In the genomic region with DNA sequence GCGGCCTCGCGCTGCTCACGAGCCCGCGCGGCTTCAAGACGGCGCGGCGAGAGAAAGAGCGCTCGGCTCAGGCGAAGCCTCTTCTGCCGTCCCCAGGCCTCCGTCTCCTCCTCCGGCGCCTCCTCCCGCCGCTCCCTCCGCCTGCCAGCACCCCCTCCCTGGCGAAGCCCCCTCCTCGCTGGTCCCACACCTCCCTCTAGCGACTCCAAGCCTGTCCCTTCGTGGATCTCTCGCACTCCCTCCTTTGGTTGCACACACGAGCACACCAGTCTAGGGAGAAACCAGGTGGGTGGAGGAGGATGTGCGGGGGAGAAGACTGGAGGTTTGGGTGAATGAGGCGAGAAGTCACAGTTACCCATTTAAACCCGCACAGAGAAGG, we compare ENCODE assay signal across 8 cellular contexts. TPM values are rescaled to one million over a fixed set of nuclear protein-coding genes. Genes with fewer than 3 reads are reported as not detected.
A peak's percentile ranks its signal among the peaks of the same experiment; 100 is the strongest.
DNase-seq lines count a peak whose midpoint lies in the region; ATAC-seq, FAIRE-seq and TF ChIP-seq lines count a peak whose summit lies in the region.

Gene CAMK2D, minus strand, starts transcription at position 57 of the 379 bp plus-strand sequence. CDS start 670 bp downstream, outside the sequence.

- peaks cover 41% of the 10 kb centered on the region for H3K4me1 Mint-ChIP-seq in activated naive CD8-positive, alpha-beta T cell treated with anti-CD3 and anti-CD28 coated beads for 36 hours
- peaks cover 7% of the 10 kb centered on the region for H3K4me1 Mint-ChIP-seq in glutamatergic neuron (ENCODE audit: low read depth, unreplicated experiment)

- peak within 1 kb of the TSS; percentile 96 for H3K4me3 Mint-ChIP-seq in activated naive CD8-positive, alpha-beta T cell treated with anti-CD3 and anti-CD28 coated beads for 36 hours
- peak within 1 kb of the TSS; percentile 96 for H3K4me3 Mint-ChIP-seq in glutamatergic neuron (ENCODE audit: unreplicated experiment)

- H3K27ac Mint-ChIP-seq in activated naive CD8-positive, alpha-beta T cell treated with anti-CD3 and anti-CD28 coated beads for 36 hours = peak within 1 kb of the TSS; percentile 97
- peak within 1 kb of the TSS; percentile 96 for H3K27ac Mint-ChIP-seq in glutamatergic neuron (ENCODE audit: unreplicated experiment)

- ATAC-seq in thoracic aorta (ENCODE audit: insufficient number of reproducible peaks, low FRiP score, low read depth) = peak; percentile 45

- H3K36me3 ChIP-seq in HAP-1 (replicated peaks) (no peaks in the 10 kb centered on the region), MG63 (peaks cover 12% of the 10 kb centered on the region; the same call in 1 of the 2 replicates), osteoblast (ENCODE audit: insufficient read depth, low read length) (peaks cover 7% of the 10 kb centered on the region), thoracic aorta (no peaks in the 10 kb centered on the region)

- no peaks in the 10 kb centered on the region for H4K20me1 ChIP-seq in osteoblast (ENCODE audit: insufficient read depth, low read length)

- H3K9me3 Mint-ChIP-seq in activated naive CD8-positive, alpha-beta T cell treated with anti-CD3 and anti-CD28 coated beads for 36 hours = no peaks in the 10 kb centered on the region
- H3K9me3 Mint-ChIP-seq in glutamatergic neuron (ENCODE audit: unreplicated experiment) = peaks cover 13% of the 10 kb centered on the region

- TF ChIP-seq CTCF in glutamatergic neuron (IDR thresholded peaks at IDR 0.05; ENCODE audit: partially characterized antibody, unreplicated experiment) = peak; percentile 20
- TF ChIP-seq CTCF in osteoblast (IDR thresholded peaks at IDR 0.05; ENCODE audit: extremely low read depth, low read depth, low read length) = peak; percentile 43
- peak; percentile 45 for TF ChIP-seq CTCF in thoracic aorta (IDR thresholded peaks at IDR 0.05)

- H3K27me3 Mint-ChIP-seq in activated naive CD8-positive, alpha-beta T cell treated with anti-CD3 and anti-CD28 coated beads for 36 hours = no peaks in the 10 kb centered on the region
- peaks cover 13% of the 10 kb centered on the region for H3K27me3 Mint-ChIP-seq in glutamatergic neuron (ENCODE audit: unreplicated experiment)

- peaks cover 43% of the 10 kb centered on the region for H3K79me2 ChIP-seq in osteoblast (ENCODE audit: insufficient read depth, low read length)

- H3K4me1 ChIP-seq in HAP-1 (peaks cover 23% of the 10 kb centered on the region), osteoblast (ENCODE audit: insufficient read depth, low read length) (peaks cover 37% of the 10 kb centered on the region), thoracic aorta (ENCODE audit: control insufficient read depth in 1 of 2, low read depth in 2 of 2) (peaks cover 17 to 31% of the 10 kb centered on the region in 2 donors)

- peak within 1 kb of the TSS; percentile 62 for H3K4me3 ChIP-seq in HAP-1
- H3K4me3 ChIP-seq in MG63 = peak within 1 kb of the TSS; percentile 56
- peak within 1 kb of the TSS; percentile 80 for H3K4me3 ChIP-seq in osteoblast (ENCODE audit: insufficient read depth, low read length)
- peak within 1 kb of the TSS; percentile 93 for H3K4me3 ChIP-seq in thoracic aorta

- H3K27me3 ChIP-seq in HAP-1 (ENCODE audit: low read depth) = no peaks in the 10 kb centered on the region
- H3K27me3 ChIP-seq in MG63 = no peaks in the 10 kb centered on the region
- no peaks in the 10 kb centered on the region for H3K27me3 ChIP-seq in osteoblast (ENCODE audit: insufficient read depth, low read length)
- no peaks in the 10 kb centered on the region for H3K27me3 ChIP-seq in thoracic aorta (replicated peaks; ENCODE audit: insufficient read depth)

- in situ Hi-C loops in HAP-1 (cut with MboI; ENCODE audit: low sequenced_read_pairs) (loop anchor here (10.0 kb wide), 1 partner anchor 207 kb away; no protein-coding TSS in a partner anchor), SK-MEL-5 (cut with HindIII; ENCODE audit: low pct_unique_long_range_greater_than_20kb, low sequenced_read_pairs) (no loop called here)

- peak within 1 kb of the TSS; percentile 77 for H2AFZ ChIP-seq in osteoblast (ENCODE audit: low read length)

- FAIRE-seq in G401.6 (lab: Jason Lieb, UNC) = peak; percentile 79

- H3K27ac ChIP-seq in osteoblast (ENCODE audit: low read depth, low read length) = peak within 1 kb of the TSS; percentile 96
- peak within 1 kb of the TSS; percentile 94 to 100 for H3K27ac ChIP-seq in thoracic aorta

- H3K4me2 ChIP-seq in osteoblast (ENCODE audit: insufficient read depth, low read length) = peak within 1 kb of the TSS; percentile 94

- DNase-seq in HAP-1 (ENCODE audit: low spot score in 2 of 2) (peak; percentile 82 to 92), MG63 (peak; percentile 73), SK-MEL-5 (ENCODE audit: low read depth, low spot score) (peak; percentile 85), glutamatergic neuron (peak; percentile 87), osteoblast (ENCODE audit: insufficient read length, low spot score, missing footprints) (peak; percentile 85), thoracic aorta (ENCODE audit: low spot score) (peak; percentile 51)
- DNase-seq in activated naive CD8-positive, alpha-beta T cell treated with anti-CD3 and anti-CD28 coated beads for 36 hours = peak; percentile 84

- H3K9me3 ChIP-seq in HAP-1 (no peaks in the 10 kb centered on the region), MG63 (no peaks in the 10 kb centered on the region), osteoblast (ENCODE audit: low read depth, low read length) (no peaks in the 10 kb centered on the region), thoracic aorta (no peaks in the 10 kb centered on the region)

- H3K36me3 Mint-ChIP-seq in activated naive CD8-positive, alpha-beta T cell treated with anti-CD3 and anti-CD28 coated beads for 36 hours = peaks cover 31% of the 10 kb centered on the region
- no peaks in the 10 kb centered on the region for H3K36me3 Mint-ChIP-seq in glutamatergic neuron (ENCODE audit: unreplicated experiment)

RNA-seq across cellular contexts. Expression of gene CAMK2D, which starts in this region (rescaled TPM):
- 11.8 and 19.9 TPM in 2 replicates for total RNA-seq in MG63 (2014; rRNA removed; shearing (Covaris generic); ENCODE audit: low replicate concordance)
- 17.2 and 19.3 TPM in 2 replicates for total RNA-seq in SK-MEL-5 (2014; rRNA removed; shearing (Covaris generic))
- polyA plus RNA-seq in SK-MEL-5 (2015; cell fraction: cytosol; rRNA removed) = 9.8 and 18.6 TPM in 2 replicates
- polyA plus RNA-seq in SK-MEL-5 (2015; cell fraction: nucleus; rRNA removed) = 13.7 and 16.6 TPM in 2 replicates
- total RNA-seq in activated naive CD8-positive, alpha-beta T cell treated with anti-CD3 and anti-CD28 coated beads for 36 hours = 10 to 100 TPM; 42.8 to 46.7 TPM
- total RNA-seq in glutamatergic neuron (ENCODE audit: unreplicated experiment) (24.8 TPM), osteoblast (194 and 207 TPM in 2 replicates), thoracic aorta (10 to 100 TPM; 50.6 to 70.1 TPM)

Comparison
In these comparisons a context has a peak if more than half of its experiments do, and no peak if none do; other contexts are left out.
1. Peak in every context shown above with its lines: DNase-seq, ATAC-seq, H3K4me3 ChIP-seq and H3K27ac ChIP-seq.